ENCODE assay signal across 23 cellular contexts in the genomic region with DNA sequence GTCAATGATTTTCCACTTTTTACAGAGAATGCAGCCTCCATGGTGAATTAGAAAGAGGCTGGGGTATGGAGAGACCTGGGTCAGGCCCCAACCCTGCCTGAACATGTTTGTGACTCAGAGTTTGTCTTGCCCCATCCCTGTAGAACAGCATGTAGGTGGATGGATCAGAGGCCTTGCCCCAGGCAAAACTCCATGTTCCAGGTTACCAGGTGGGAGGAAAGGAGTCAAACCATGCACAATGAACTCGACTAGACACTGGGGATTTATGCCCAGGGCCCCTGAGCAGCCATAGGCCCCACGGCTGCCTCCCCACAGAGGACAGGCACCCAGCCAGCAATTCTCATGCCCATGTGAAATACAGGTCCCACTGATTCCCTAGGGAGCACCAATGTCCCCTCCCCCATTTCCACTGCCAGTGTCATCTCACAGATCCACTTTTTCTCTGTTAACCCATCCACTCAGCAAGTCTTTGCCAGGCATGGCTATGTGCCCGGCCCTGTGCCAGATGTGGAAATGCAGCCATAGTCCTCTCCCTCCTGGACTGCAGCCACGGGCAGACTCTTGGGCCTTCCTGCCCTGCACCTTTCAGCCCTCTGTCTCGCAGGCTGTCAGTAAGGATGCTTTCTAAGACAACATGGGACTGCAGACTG.
DNase-seq lines count a peak whose midpoint lies in the region; ATAC-seq, FAIRE-seq and TF ChIP-seq lines count a peak whose summit lies in the region.
"Had no signal": no experiment of that assay in that cellular context is flagged by ENCODE, and none has a peak within 500 bp of the region (broad histone marks: within the 10 kb centered on the region; RNA-seq: fewer than 3 reads in every experiment).

No MANE protein-coding gene starts in this region.

- in situ Hi-C loops in GM12878 (cut with MboI), result no loop called here

- H3K9me3 Mint-ChIP-seq in stimulated activated naive CD8-positive, alpha-beta T cell treated with anti-CD3 and anti-CD28 coated beads, Interleukin-15, amount 100 ng/mL, for 72 hours, result no peaks in the 10 kb centered on the region
- H3K9me3 Mint-ChIP-seq in GM23338, result no peaks in the 10 kb centered on the region
- H3K9me3 Mint-ChIP-seq in activated T-cell treated with anti-CD3 and anti-CD28 coated beads, Interleukin-2, amount 50 U/mL, for 24 hours, result no peaks in the 10 kb centered on the region
- H3K9me3 Mint-ChIP-seq: activated CD4-positive, alpha-beta memory T cell treated with anti-CD3 and anti-CD28 coated beads, Interleukin-2, amount 10 ng/mL, durations not matched to agents 7 days and 5 days had no signal

- H3K27ac ChIP-seq in GM12878 (ENCODE audit: control insufficient read depth, insufficient read depth) (no peak overlapping the region), keratinocyte (ENCODE audit: control insufficient read depth, insufficient read depth, low read length) (peak overlapping the region; percentile 79), upper lobe of right lung (no peak overlapping the region), GM23338 (ENCODE audit: low read depth) (no peak overlapping the region)
- H3K27ac ChIP-seq: esophagus muscularis mucosa, gastroesophageal sphincter, KMS-11, SJCRH30, uterus had no signal

- TF ChIP-seq CTCF in GM12878 (IDR thresholded peaks at IDR 0.05 in 2 of 3, conservative IDR thresholded peaks at IDR 0.05 in 1 of 3; ENCODE audit: control insufficient read depth in 2 of 3, extremely low read depth in 1 of 3, insufficient read depth in 1 of 3, low read depth in 3 of 3, low read length in 3 of 3) (no peak), keratinocyte (optimal IDR thresholded peaks at IDR 0.05 in 1 of 3, IDR thresholded peaks at IDR 0.05 in 1 of 3, conservative IDR thresholded peaks at IDR 0.05 in 1 of 3; ENCODE audit: extremely low read depth in 1 of 3, insufficient read depth in 2 of 3, low read length in 3 of 3) (no peak), upper lobe of right lung (IDR thresholded peaks at IDR 0.05) (no peak), GM23338 (conservative IDR thresholded peaks at IDR 0.05; ENCODE audit: low read depth in 2 of 2) (no peak)

- H3K79me2 ChIP-seq in GM12878 (ENCODE audit: control insufficient read depth, insufficient read depth, low read length) (no peaks in the 10 kb centered on the region), keratinocyte (ENCODE audit: control insufficient read depth, insufficient read depth, low read length) (no peaks in the 10 kb centered on the region), GM23338 (replicated peaks; ENCODE audit: insufficient read depth) (no peaks in the 10 kb centered on the region)

- H3K4me1 Mint-ChIP-seq in stimulated activated naive CD8-positive, alpha-beta T cell treated with anti-CD3 and anti-CD28 coated beads, Interleukin-15, amount 100 ng/mL, for 72 hours, result no peaks in the 10 kb centered on the region
- H3K4me1 Mint-ChIP-seq in GM23338, result no peaks in the 10 kb centered on the region
- H3K4me1 Mint-ChIP-seq in activated T-cell treated with anti-CD3 and anti-CD28 coated beads, Interleukin-2, amount 50 U/mL, for 24 hours (ENCODE audit: low read depth), result no peaks in the 10 kb centered on the region
- H3K4me1 Mint-ChIP-seq: activated CD4-positive, alpha-beta memory T cell treated with anti-CD3 and anti-CD28 coated beads, Interleukin-2, amount 10 ng/mL, durations not matched to agents 7 days and 5 days had no signal

- TF ChIP-seq RAD21 in GM12878 (IDR thresholded peaks at IDR 0.05; ENCODE audit: insufficient read depth, low read depth, low read length), result no peak

- no peak overlapping the region for H3K9ac ChIP-seq in GM12878 (ENCODE audit: control insufficient read depth, insufficient read depth, low read length)
- H3K9ac ChIP-seq in keratinocyte (ENCODE audit: control insufficient read depth, extremely low read depth, insufficient read depth, low read length), result peak overlapping the region; percentile 7
- H3K9ac ChIP-seq: KMS-11 had no signal

- no peaks in the 10 kb centered on the region for H4K20me1 ChIP-seq in GM12878 (ENCODE audit: control insufficient read depth, insufficient read depth)
- no peaks in the 10 kb centered on the region for H4K20me1 ChIP-seq in keratinocyte (ENCODE audit: control insufficient read depth, extremely low read depth, insufficient read depth, low read length)
- H4K20me1 ChIP-seq in GM23338 (replicated peaks; ENCODE audit: insufficient read depth), result no peaks in the 10 kb centered on the region

- H3K36me3 ChIP-seq in GM12878 (ENCODE audit: control insufficient read depth in 2 of 2, insufficient read depth in 2 of 2, low read length in 1 of 2) (no peaks in the 10 kb centered on the region), keratinocyte (ENCODE audit: control insufficient read depth in 2 of 2, extremely low read depth in 1 of 2, insufficient read depth in 2 of 2, low read length in 2 of 2) (no peaks in the 10 kb centered on the region), upper lobe of right lung (no peaks in the 10 kb centered on the region), GM23338 (ENCODE audit: insufficient read depth) (no peaks in the 10 kb centered on the region)
- H3K36me3 ChIP-seq: esophagus muscularis mucosa, gastroesophageal sphincter, SJCRH30, uterus had no signal

- RAD21 ChIA-PET in GM12878 (lab: Charles Lee; ENCODE audit: unreplicated experiment), result no interaction called here

- H3K27me3 Mint-ChIP-seq in stimulated activated naive CD8-positive, alpha-beta T cell treated with anti-CD3 and anti-CD28 coated beads, Interleukin-15, amount 100 ng/mL, for 72 hours, result no peaks in the 10 kb centered on the region
- H3K27me3 Mint-ChIP-seq in GM23338 (ENCODE audit: insufficient read depth, low read depth, poor library complexity), result peaks cover 7% of the 10 kb centered on the region
- H3K27me3 Mint-ChIP-seq in activated T-cell treated with anti-CD3 and anti-CD28 coated beads, Interleukin-2, amount 50 U/mL, for 24 hours, result no peaks in the 10 kb centered on the region
- H3K27me3 Mint-ChIP-seq: activated CD4-positive, alpha-beta memory T cell treated with anti-CD3 and anti-CD28 coated beads, Interleukin-2, amount 10 ng/mL, durations not matched to agents 7 days and 5 days had no signal

- intact Hi-C loops in GM12878 (cut with micrococcal nuclease; ENCODE audit: unreplicated experiment) (no loop called here), upper lobe of right lung (cut with DNase I) (no loop called here)

- no peak for DNase-seq in stimulated activated naive CD8-positive, alpha-beta T cell treated with anti-CD3 and anti-CD28 coated beads, Interleukin-15, amount 100 ng/mL, for 72 hours
- DNase-seq in stimulated activated naive CD8-positive, alpha-beta T cell treated with anti-CD3 and anti-CD28 coated beads, Interleukin-15, Interleukin-2, amounts not matched to agents 100 U/mL and 50 U/mL, for 24 hours, result no peak
- no peak for DNase-seq in GM12878 (ENCODE audit: low read depth, low spot score)
- peak; percentile 96 for DNase-seq in keratinocyte (ENCODE audit: low read depth, low spot score)
- DNase-seq in upper lobe of right lung, result no peak
- no peak for DNase-seq in GM19240 (ENCODE audit: insufficient read length, low spot score)
- no peak for DNase-seq in GM23338 (ENCODE audit: low spot score)
- DNase-seq in activated T-cell treated with anti-CD3 and anti-CD28 coated beads, Interleukin-2, amount 50 U/mL, for 24 hours, result no peak
- DNase-seq: activated CD4-positive, alpha-beta memory T cell treated with anti-CD3 and anti-CD28 coated beads, Interleukin-2, amount 10 ng/mL, durations not matched to agents 7 days and 5 days; activated effector memory CD4-positive, alpha-beta T cell treated with anti-CD3 and anti-CD28 coated beads, Interleukin-2, amount 50 U/mL, for 16 hours; hypothalamus; NCI-H1105 treated with DMSO at 0.1 percent for 48 hours; NCI-H2081 treated with DMSO at 0.1 percent for 48 hours; SJCRH30; stimulated activated CD4-positive, alpha-beta T cell treated with anti-CD3 and anti-CD28 coated beads, Interleukin-2, amount 100 ng/mL, for 24 hours; uterus had no signal

- POLR2A ChIA-PET in GM12878 (lab: Charles Lee), result no interaction called here

- CTCF ChIA-PET in GM12878 (lab: Yijun Ruan, JAX), result no interaction called here

- no peak overlapping the region for H3K27ac Mint-ChIP-seq in stimulated activated naive CD8-positive, alpha-beta T cell treated with anti-CD3 and anti-CD28 coated beads, Interleukin-15, amount 100 ng/mL, for 72 hours
- H3K27ac Mint-ChIP-seq in GM23338, result no peak overlapping the region
- no peak overlapping the region for H3K27ac Mint-ChIP-seq in activated T-cell treated with anti-CD3 and anti-CD28 coated beads, Interleukin-2, amount 50 U/mL, for 24 hours
- H3K27ac Mint-ChIP-seq: activated CD4-positive, alpha-beta memory T cell treated with anti-CD3 and anti-CD28 coated beads, Interleukin-2, amount 10 ng/mL, durations not matched to agents 7 days and 5 days had no signal

- H3F3A ChIP-seq in GM23338 (replicated peaks; ENCODE audit: low read depth), result no peaks in the 10 kb centered on the region

- H3K9me2 ChIP-seq in GM23338 (ENCODE audit: insufficient read depth), result no peaks in the 10 kb centered on the region

- SMC1A ChIA-PET in GM12878 (lab: Charles Lee; ENCODE audit: uncharacterized antibody, unreplicated experiment), result no interaction called here

- H2AFZ ChIP-seq in GM12878 (ENCODE audit: control insufficient read depth, low read depth, low read length) (no peak overlapping the region; the same call in 1 of the 2 replicates), keratinocyte (ENCODE audit: control insufficient read depth, low read length) (peak overlapping the region; percentile 20), GM23338 (no peak overlapping the region)

- no peak for TF ChIP-seq EP300 in GM12878 (IDR thresholded peaks at IDR 0.05; ENCODE audit: borderline replicate concordance in 1 of 2, control insufficient read depth in 1 of 2, low read depth in 2 of 2, low read length in 2 of 2)

- no peaks in the 10 kb centered on the region for H3K9me3 ChIP-seq in GM12878 (replicated peaks; ENCODE audit: control insufficient read depth, insufficient read depth, low read length)
- H3K9me3 ChIP-seq in keratinocyte (ENCODE audit: control insufficient read depth, low read depth, low read length), result no peaks in the 10 kb centered on the region
- no peaks in the 10 kb centered on the region for H3K9me3 ChIP-seq in upper lobe of right lung
- H3K9me3 ChIP-seq: esophagus muscularis mucosa, gastroesophageal sphincter, uterus had no signal

- H3K9me1 ChIP-seq in keratinocyte (ENCODE audit: control insufficient read depth, extremely low read depth, insufficient read depth, low read length), result no peaks in the 10 kb centered on the region

- H3K4me3 ChIP-seq in GM12878 (no peak overlapping the region), keratinocyte (ENCODE audit: control insufficient read depth in 2 of 3, extremely low read depth in 1 of 3, insufficient read depth in 2 of 3, low read depth in 1 of 3, low read length in 3 of 3) (peak overlapping the region in 2 of 3 experiments; percentile 13 to 21), upper lobe of right lung (no peak overlapping the region), GM23338 (no peak overlapping the region)
- H3K4me3 ChIP-seq: esophagus muscularis mucosa, gastroesophageal sphincter, SJCRH30, uterus had no signal

- 4% methylated on average over 5 of the region's 5 CpGs for WGBS in GM12878 (ENCODE audit: insufficient coverage, insufficient replicate concordance, low lambda C conversion rate, missing lambda C conversion rate)

- H3K4me3 Mint-ChIP-seq in stimulated activated naive CD8-positive, alpha-beta T cell treated with anti-CD3 and anti-CD28 coated beads, Interleukin-15, amount 100 ng/mL, for 72 hours, result no peak overlapping the region
- H3K4me3 Mint-ChIP-seq in GM23338, result no peak overlapping the region
- no peak overlapping the region for H3K4me3 Mint-ChIP-seq in activated T-cell treated with anti-CD3 and anti-CD28 coated beads, Interleukin-2, amount 50 U/mL, for 24 hours
- H3K4me3 Mint-ChIP-seq: activated CD4-positive, alpha-beta memory T cell treated with anti-CD3 and anti-CD28 coated beads, Interleukin-2, amount 10 ng/mL, durations not matched to agents 7 days and 5 days had no signal

- BruUV-seq in GM12878 (replicated peaks; lab: Mats Ljungman, UMichigan), result no TSS peak

- H3K4me2 ChIP-seq in GM12878 (ENCODE audit: control insufficient read depth, insufficient read depth) (no peak overlapping the region), keratinocyte (ENCODE audit: control insufficient read depth, extremely low read depth, insufficient read depth, low read depth, low read length) (peak overlapping the region; percentile 66), GM23338 (no peak overlapping the region)
- H3K4me2 ChIP-seq: KMS-11 had no signal

- TF ChIP-seq POLR2A in GM12878 (IDR thresholded peaks at IDR 0.05; ENCODE audit: low read depth, low read length), result no peak

- H3K36me3 Mint-ChIP-seq in GM23338 (ENCODE audit: low read depth), result no peaks in the 10 kb centered on the region
- no peaks in the 10 kb centered on the region for H3K36me3 Mint-ChIP-seq in activated T-cell treated with anti-CD3 and anti-CD28 coated beads, Interleukin-2, amount 50 U/mL, for 24 hours (ENCODE audit: low read depth)

- FAIRE-seq in GM12878 (lab: Jason Lieb, UNC) (no peak), keratinocyte (lab: Jason Lieb, UNC) (peak; percentile 100)
- FAIRE-seq: A204.1, GM12891, H54 had no signal

- H3K27me3 ChIP-seq in GM12878 (replicated peaks in 1 of 2; ENCODE audit: control insufficient read depth in 2 of 2, insufficient read depth in 2 of 2, low read length in 1 of 2) (no peaks in the 10 kb centered on the region), keratinocyte (ENCODE audit: control insufficient read depth, extremely low read depth, insufficient read depth, low read length) (no peaks in the 10 kb centered on the region), upper lobe of right lung (no peaks in the 10 kb centered on the region), GM23338 (ENCODE audit: insufficient read depth) (no peaks in the 10 kb centered on the region)
- H3K27me3 ChIP-seq: esophagus muscularis mucosa, gastroesophageal sphincter, SJCRH30, uterus had no signal

- dilution Hi-C loops in keratinocyte (cut with MboI; ENCODE audit: extremely low pct_ligation_motif_present, low sequenced_read_pairs), result no loop called here

- ATAC-seq in stimulated activated naive CD8-positive, alpha-beta T cell treated with anti-CD3 and anti-CD28 coated beads, Interleukin-15, amount 100 ng/mL, for 72 hours, result peak; percentile 28
- ATAC-seq in stimulated activated naive CD8-positive, alpha-beta T cell treated with anti-CD3 and anti-CD28 coated beads, Interleukin-15, Interleukin-2, amounts not matched to agents 100 U/mL and 50 U/mL, for 24 hours, result no peak
- ATAC-seq in GM12878 (no peak), upper lobe of right lung (peak; percentile 15), GM23338 (no peak)
- ATAC-seq: gastroesophageal sphincter, Panc1 had no signal

- peaks cover 6% of the 10 kb centered on the region for H3K4me1 ChIP-seq in GM12878 (ENCODE audit: control insufficient read depth, insufficient read depth, low read length)
- peaks cover 41% of the 10 kb centered on the region for H3K4me1 ChIP-seq in keratinocyte (ENCODE audit: control insufficient read depth, extremely low read depth, insufficient read depth, low read length)
- no peaks in the 10 kb centered on the region for H3K4me1 ChIP-seq in upper lobe of right lung
- H3K4me1 ChIP-seq in GM23338 (ENCODE audit: insufficient read depth), result no peaks in the 10 kb centered on the region
- H3K4me1 ChIP-seq: esophagus muscularis mucosa, gastroesophageal sphincter, SJCRH30, uterus had no signal

Comparison
In these comparisons a context has a peak if more than half of its experiments do, and no peak if none do; other contexts are left out.
1. ATAC-seq: peak in stimulated activated naive CD8-positive, alpha-beta T cell treated with anti-CD3 and anti-CD28 coated beads, Interleukin-15, amount 100 ng/mL, for 72 hours (single experiment) and upper lobe of right lung (single experiment); none in stimulated activated naive CD8-positive, alpha-beta T cell treated with anti-CD3 and anti-CD28 coated beads, Interleukin-15, Interleukin-2, amounts not matched to agents 100 U/mL and 50 U/mL, for 24 hours (single experiment), GM12878 (single experiment) and GM23338 (single experiment).
2. H3K4me3 ChIP-seq: peak in keratinocyte (2 of 3); none in GM12878 (single experiment), upper lobe of right lung (single experiment) and GM23338 (single experiment).